ENCODE assay signal across 31 cellular contexts in genomic region chr12:24252580-24252979, GRCh38.
DNase-seq lines count a peak whose midpoint lies in the region; ATAC-seq and TF ChIP-seq lines count a peak whose summit lies in the region.
"Had no signal": no experiment of that assay in that cellular context is flagged by ENCODE, and none has a peak within 500 bp of the region (broad histone marks: within the 10 kb centered on the region; RNA-seq: fewer than 3 reads in every experiment).

No MANE protein-coding gene starts in this region.

- H3K27me3 ChIP-seq in H7 (ENCODE audit: control insufficient read depth, insufficient read depth, low read length) (no peaks in the 10 kb centered on the region), left lung (no peaks in the 10 kb centered on the region)
- H3K27me3 ChIP-seq: adrenal gland, breast epithelium, MG63, suprapubic skin, vagina had no signal

- H3K36me3 ChIP-seq in H7 (replicated peaks; ENCODE audit: control insufficient read depth, insufficient read depth, low read length) (no peaks in the 10 kb centered on the region), left lung (no peaks in the 10 kb centered on the region)
- H3K36me3 ChIP-seq: adrenal gland, breast epithelium, MG63, suprapubic skin, vagina had no signal

- H3K9me3 Mint-ChIP-seq in WTC11 = peaks cover 8% of the 10 kb centered on the region
- H3K9me3 Mint-ChIP-seq: activated T-cell treated with anti-CD3 and anti-CD28 coated beads, Interleukin-2, amount 50 U/mL, for 24 hours; IgD-negative memory B cell; stimulated activated memory B cell treated with anti-CD40 and anti-IgM and Interleukin-4, amounts not matched to agents 10 μg/mL and 1 μg/mL and 100 μg/mL, for 72 hours had no signal

- H3K4me3 ChIP-seq in H7 (ENCODE audit: insufficient read depth, low read depth, low read length) = no peak overlapping the region
- no peak overlapping the region for H3K4me3 ChIP-seq in left lung
- H3K4me3 ChIP-seq: adrenal gland, breast epithelium, coronary artery, GM23248, MG63, suprapubic skin, vagina had no signal

- H3K27ac ChIP-seq in left lung = no peak overlapping the region
- H3K27ac ChIP-seq: adrenal gland, breast epithelium, coronary artery, GM23248, suprapubic skin, vagina had no signal

- POLR2A ChIA-PET in WTC11 (lab: Charles Lee) = no interaction called here

- peaks cover 7% of the 10 kb centered on the region for H3K36me3 Mint-ChIP-seq in WTC11
- H3K36me3 Mint-ChIP-seq: immature natural killer cell; stimulated activated memory B cell treated with anti-CD40 and anti-IgM and Interleukin-4, amounts not matched to agents 10 μg/mL and 1 μg/mL and 100 μg/mL, for 72 hours; T-cell had no signal

- no peaks in the 10 kb centered on the region for H3K9me3 ChIP-seq in left lung
- H3K9me3 ChIP-seq: adrenal gland, breast epithelium, MG63, vagina had no signal

- TF ChIP-seq CTCF in WTC11 (IDR thresholded peaks at IDR 0.05) (no peak), left lung (IDR thresholded peaks at IDR 0.05) (no peak)

- CTCF ChIA-PET in WTC11 (lab: Charles Lee) = interaction anchor here (1.1 kb wide), 1 partner anchor 29 kb away, joined by 3 read pairs; no protein-coding TSS in a partner anchor

- peaks cover 63% of the 10 kb centered on the region for H3K4me1 Mint-ChIP-seq in WTC11
- H3K4me1 Mint-ChIP-seq: IgD-negative memory B cell; nephron; stimulated activated memory B cell treated with anti-CD40 and anti-IgM and Interleukin-4, amounts not matched to agents 10 μg/mL and 1 μg/mL and 100 μg/mL, for 72 hours; T-cell had no signal

- H3K27me3 Mint-ChIP-seq in WTC11 (ENCODE audit: low read depth) = no peaks in the 10 kb centered on the region
- H3K27me3 Mint-ChIP-seq: activated T-cell treated with anti-CD3 and anti-CD28 coated beads, Interleukin-2, amount 50 U/mL, for 24 hours; IgD-negative memory B cell; stimulated activated memory B cell treated with anti-CD40 and anti-IgM and Interleukin-4, amounts not matched to agents 10 μg/mL and 1 μg/mL and 100 μg/mL, for 72 hours had no signal

- H3K4me3 Mint-ChIP-seq in WTC11 = peak overlapping the region; percentile 52
- H3K4me3 Mint-ChIP-seq: activated T-cell treated with anti-CD3 and anti-CD28 coated beads, Interleukin-2, amount 50 U/mL, for 24 hours; IgD-negative memory B cell; immature natural killer cell; nephron; stimulated activated memory B cell treated with anti-CD40 and anti-IgM and Interleukin-4, amounts not matched to agents 10 μg/mL and 1 μg/mL and 100 μg/mL, for 72 hours; T-cell had no signal

- H3K27ac Mint-ChIP-seq in WTC11 = peak overlapping the region; percentile 96
- H3K27ac Mint-ChIP-seq: activated T-cell treated with anti-CD3 and anti-CD28 coated beads, Interleukin-2, amount 50 U/mL, for 24 hours; IgD-negative memory B cell; immature natural killer cell; nephron; stimulated activated memory B cell treated with anti-CD40 and anti-IgM and Interleukin-4, amounts not matched to agents 10 μg/mL and 1 μg/mL and 100 μg/mL, for 72 hours; T-cell had no signal

- ATAC-seq in WTC11 = peak; percentile 73
- no peak for ATAC-seq in left lung
- ATAC-seq: left ventricle myocardium superior; stimulated activated memory B cell treated with anti-CD40 and anti-IgM and Interleukin-4, amounts not matched to agents 10 μg/mL and 1 μg/mL and 100 μg/mL, for 72 hours; T-cell had no signal

- DNase-seq in H7 (peak; percentile 7), NCI-H1092 (lab: John Stamatoyannopoulos, UW) (peak; percentile 36), WTC11 (ENCODE audit: low spot score) (no peak), left kidney (ENCODE audit: low read depth, low spot score) (peak; percentile 39), NCI-H510A (lab: John Stamatoyannopoulos, UW) (no peak), posterior cingulate gyrus (no peak), pons (ENCODE audit: low spot score) (no peak), left lung (no peak)
- DNase-seq: activated CD4-positive, alpha-beta T cell treated with anti-CD3 and anti-CD28 coated beads for 1 hour; activated T-cell treated with anti-CD3 and anti-CD28 coated beads, Interleukin-2, amount 50 U/mL, for 24 hours; C1 segment of cervical spinal cord; Calu3; GM23248; immature natural killer cell; left ventricle myocardium superior; MG63; midbrain; NCI-H1694 treated with DMSO at 0.1 percent for 48 hours; NCI-H524; OCI-M1; SHP77; stimulated activated CD4-positive, alpha-beta T cell treated with anti-CD3 and anti-CD28 coated beads, Interleukin-2, amount 100 ng/mL, for 24 hours; T-cell had no signal

- intact Hi-C loops in posterior cingulate gyrus (cut with DNase I) (no loop called here), left lung (cut with DNase I) (no loop called here)

- no peaks in the 10 kb centered on the region for H3K4me1 ChIP-seq in left lung
- H3K4me1 ChIP-seq: adrenal gland, breast epithelium, suprapubic skin, vagina had no signal

TF ChIP-seq in WTC11, 78 proteins besides CTCF, POLR2A, EP300 and RAD21 (continues in another document):
- TF ChIP-seq ATF1 (CRISPR knock-in tag; IDR thresholded peaks at IDR 0.05) (no peak), ZNF121 (CRISPR knock-in tag; IDR thresholded peaks at IDR 0.05) (no peak), IRF1 (CRISPR knock-in tag; IDR thresholded peaks at IDR 0.05) (no peak), NFE2L1 (CRISPR knock-in tag; IDR thresholded peaks at IDR 0.05) (no peak), ZNF232 (CRISPR knock-in tag; IDR thresholded peaks at IDR 0.05) (no peak), PRDM15 (CRISPR knock-in tag; IDR thresholded peaks at IDR 0.05) (no peak), TEAD1 (CRISPR knock-in tag; IDR thresholded peaks at IDR 0.05) (no peak), SOX15 (CRISPR knock-in tag; IDR thresholded peaks at IDR 0.05) (no peak), E2F4 (CRISPR knock-in tag; IDR thresholded peaks at IDR 0.05; ENCODE audit: borderline replicate concordance, low read depth) (no peak), NR3C1 (CRISPR knock-in tag; conservative IDR thresholded peaks at IDR 0.05; ENCODE audit: low read depth) (no peak), NFYB (CRISPR knock-in tag; conservative IDR thresholded peaks at IDR 0.05; ENCODE audit: low read depth) (no peak), CBFB (CRISPR knock-in tag; IDR thresholded peaks at IDR 0.05; ENCODE audit: low read depth) (no peak), ATF3 (CRISPR knock-in tag; conservative IDR thresholded peaks at IDR 0.05) (no peak)
- TF ChIP-seq, protein P1, sequence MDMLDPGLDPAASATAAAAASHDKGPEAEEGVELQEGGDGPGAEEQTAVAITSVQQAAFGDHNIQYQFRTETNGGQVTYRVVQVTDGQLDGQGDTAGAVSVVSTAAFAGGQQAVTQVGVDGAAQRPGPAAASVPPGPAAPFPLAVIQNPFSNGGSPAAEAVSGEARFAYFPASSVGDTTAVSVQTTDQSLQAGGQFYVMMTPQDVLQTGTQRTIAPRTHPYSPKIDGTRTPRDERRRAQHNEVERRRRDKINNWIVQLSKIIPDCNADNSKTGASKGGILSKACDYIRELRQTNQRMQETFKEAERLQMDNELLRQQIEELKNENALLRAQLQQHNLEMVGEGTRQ (CRISPR knock-in tag; IDR thresholded peaks at IDR 0.05) = no peak

Comparison
In these comparisons a context has a peak if more than half of its experiments do, and no peak if none do; other contexts are left out.
1. DNase-seq: peak in H7 (single experiment), NCI-H1092 (single experiment) and left kidney (single experiment); none in WTC11 (single experiment), NCI-H510A (single experiment), posterior cingulate gyrus (0 of 10), pons (single experiment) and left lung (0 of 2).